In genomic region chr1:21299007-21299406, GRCh38 we compare ENCODE assay signal across 11 cellular contexts. TPM values are rescaled to one million over a fixed set of nuclear protein-coding genes. Genes with fewer than 3 reads are reported as not detected.
DNase-seq lines count a peak whose midpoint lies in the region; ATAC-seq, FAIRE-seq and TF ChIP-seq lines count a peak whose summit lies in the region.
"Had no signal": no experiment of that assay in that cellular context is flagged by ENCODE, and none has a peak within 500 bp of the region (broad histone marks: within the 10 kb centered on the region; RNA-seq: fewer than 3 reads in every experiment).

No MANE protein-coding gene starts in this region.

- POLR2A ChIA-PET in activated CD4-positive, alpha-beta T cell treated with anti-CD3 and anti-CD28 coated beads, Interleukin-2, amount 10 ng/mL, durations not matched to agents 7 days and 5 days (lab: Charles Lee): no interaction called here

- H4K20me1 ChIP-seq in neural progenitor cell (ENCODE audit: low read depth): peaks cover 20% of the 10 kb centered on the region

- intact Hi-C loops in kidney (cut with DNase I): no loop called here

- CTCF ChIA-PET in activated CD4-positive, alpha-beta T cell treated with anti-CD3 and anti-CD28 coated beads, Interleukin-2, amount 10 ng/mL, durations not matched to agents 7 days and 5 days (lab: Charles Lee): interaction anchor here (1.3 to 2.2 kb wide), 8 partner anchors 12 to 84 kb away, joined by 3 to 9 read pairs (median 5); no protein-coding TSS in a partner anchor

- peaks cover 10% of the 10 kb centered on the region for H3K36me3 Mint-ChIP-seq in activated CD4-positive, alpha-beta T cell treated with anti-CD3 and anti-CD28 coated beads, Interleukin-2, amount 10 ng/mL, durations not matched to agents 7 days and 5 days (ENCODE audit: low read depth)
- H3K36me3 Mint-ChIP-seq in activated naive CD8-positive, alpha-beta T cell treated with anti-CD3 and anti-CD28 coated beads for 36 hours: peaks cover 21% of the 10 kb centered on the region
- H3K36me3 Mint-ChIP-seq in neural progenitor cell: no peaks in the 10 kb centered on the region

- no peak overlapping the region for H3K4me3 ChIP-seq in neural progenitor cell
- no peak overlapping the region for H3K4me3 ChIP-seq in kidney (ENCODE audit: low read length in 2 of 2)
- H3K4me3 ChIP-seq: ascending aorta, GM23248, tibial artery had no signal

- H3K4me1 ChIP-seq in neural progenitor cell: no peaks in the 10 kb centered on the region
- peaks cover 0 to 7% of the 10 kb centered on the region in 2 donors for H3K4me1 ChIP-seq in kidney (ENCODE audit: control insufficient read depth in 1 of 2, insufficient read depth in 1 of 2, low read depth in 1 of 2, low read length in 2 of 2)

- H3K36me3 ChIP-seq in neural progenitor cell: no peaks in the 10 kb centered on the region
- no peaks in the 10 kb centered on the region for H3K36me3 ChIP-seq in kidney (ENCODE audit: control insufficient read depth in 1 of 2, insufficient read depth in 2 of 2, low read length in 2 of 2)
- H3K36me3 ChIP-seq: ascending aorta, tibial artery had no signal

- H3K27me3 ChIP-seq in neural progenitor cell: no peaks in the 10 kb centered on the region
- H3K27me3 ChIP-seq: ascending aorta, tibial artery had no signal

- H3K9ac ChIP-seq in neural progenitor cell (no peak overlapping the region), kidney (ENCODE audit: low read length in 2 of 2) (no peak overlapping the region)
- H3K9ac ChIP-seq: GM23248 had no signal

- H3K9me3 ChIP-seq in neural progenitor cell (ENCODE audit: low read depth) (no peaks in the 10 kb centered on the region), kidney (ENCODE audit: control insufficient read depth in 1 of 2, low read length in 2 of 2) (no peaks in the 10 kb centered on the region)
- H3K9me3 ChIP-seq: ascending aorta, tibial artery had no signal

- no peak for DNase-seq in activated CD4-positive, alpha-beta T cell treated with anti-CD3 and anti-CD28 coated beads, Interleukin-2, amount 10 ng/mL, durations not matched to agents 7 days and 5 days
- DNase-seq in activated CD4-positive, alpha-beta T cell treated with anti-CD3 and anti-CD28 coated beads for 4 hours: no peak
- DNase-seq in NCI-H2196 treated with DMSO at 0.1 percent for 48 hours (lab: John Stamatoyannopoulos, UW; ENCODE audit: unreplicated experiment) (peak; percentile 22), neural progenitor cell (ENCODE audit: low spot score) (no peak), kidney (no peak)
- DNase-seq in activated naive CD8-positive, alpha-beta T cell treated with anti-CD3 and anti-CD28 coated beads for 36 hours: no peak
- DNase-seq: GM23248, tibial artery had no signal

- peak overlapping the region; percentile 80 for H3K27ac Mint-ChIP-seq in activated CD4-positive, alpha-beta T cell treated with anti-CD3 and anti-CD28 coated beads, Interleukin-2, amount 10 ng/mL, durations not matched to agents 7 days and 5 days
- H3K27ac Mint-ChIP-seq in activated naive CD8-positive, alpha-beta T cell treated with anti-CD3 and anti-CD28 coated beads for 36 hours: peak overlapping the region; percentile 47
- no peak overlapping the region for H3K27ac Mint-ChIP-seq in neural progenitor cell

- no peaks in the 10 kb centered on the region for H3K27me3 Mint-ChIP-seq in activated CD4-positive, alpha-beta T cell treated with anti-CD3 and anti-CD28 coated beads, Interleukin-2, amount 10 ng/mL, durations not matched to agents 7 days and 5 days
- H3K27me3 Mint-ChIP-seq in activated naive CD8-positive, alpha-beta T cell treated with anti-CD3 and anti-CD28 coated beads for 36 hours: no peaks in the 10 kb centered on the region
- H3K27me3 Mint-ChIP-seq in neural progenitor cell (ENCODE audit: insufficient read depth, low read depth): peaks cover 2% of the 10 kb centered on the region

- no peak overlapping the region for H3K27ac ChIP-seq in neural progenitor cell
- no peak overlapping the region for H3K27ac ChIP-seq in kidney (ENCODE audit: low read depth in 2 of 2, low read length in 2 of 2)
- H3K27ac ChIP-seq: GM23248 had no signal

- TF ChIP-seq CTCF in neural progenitor cell (IDR thresholded peaks at IDR 0.05) (no peak), kidney (IDR thresholded peaks at IDR 0.05; ENCODE audit: borderline replicate concordance, extremely low read depth, insufficient read depth) (no peak)

- no peaks in the 10 kb centered on the region for H3K79me2 ChIP-seq in neural progenitor cell (ENCODE audit: low read depth)

- peaks cover 78% of the 10 kb centered on the region for H3K4me1 Mint-ChIP-seq in activated CD4-positive, alpha-beta T cell treated with anti-CD3 and anti-CD28 coated beads, Interleukin-2, amount 10 ng/mL, durations not matched to agents 7 days and 5 days
- H3K4me1 Mint-ChIP-seq in activated naive CD8-positive, alpha-beta T cell treated with anti-CD3 and anti-CD28 coated beads for 36 hours: peaks cover 74% of the 10 kb centered on the region
- peaks cover 31% of the 10 kb centered on the region for H3K4me1 Mint-ChIP-seq in neural progenitor cell

- no peaks in the 10 kb centered on the region for H3K9me3 Mint-ChIP-seq in activated CD4-positive, alpha-beta T cell treated with anti-CD3 and anti-CD28 coated beads, Interleukin-2, amount 10 ng/mL, durations not matched to agents 7 days and 5 days
- no peaks in the 10 kb centered on the region for H3K9me3 Mint-ChIP-seq in activated naive CD8-positive, alpha-beta T cell treated with anti-CD3 and anti-CD28 coated beads for 36 hours
- H3K9me3 Mint-ChIP-seq in neural progenitor cell: no peaks in the 10 kb centered on the region

- ATAC-seq in HG03460 (IDR thresholded peaks at IDR 0.05; ENCODE audit: unreplicated experiment) (no peak), GM21360 (IDR thresholded peaks at IDR 0.05; ENCODE audit: unreplicated experiment) (no peak)

- no peak for FAIRE-seq in kidney (lab: Jason Lieb, UNC)

- H3F3A ChIP-seq in neural progenitor cell (ENCODE audit: low read depth): no peaks in the 10 kb centered on the region

- H2AFZ ChIP-seq in neural progenitor cell (replicated peaks): no peak overlapping the region
- H2AFZ ChIP-seq: GM23248 had no signal

- no peak overlapping the region for H3K4me2 ChIP-seq in neural progenitor cell

- no peak overlapping the region for H3K4me3 Mint-ChIP-seq in activated CD4-positive, alpha-beta T cell treated with anti-CD3 and anti-CD28 coated beads, Interleukin-2, amount 10 ng/mL, durations not matched to agents 7 days and 5 days
- H3K4me3 Mint-ChIP-seq in activated naive CD8-positive, alpha-beta T cell treated with anti-CD3 and anti-CD28 coated beads for 36 hours: no peak overlapping the region
- peak overlapping the region; percentile 38 for H3K4me3 Mint-ChIP-seq in neural progenitor cell

RNA-seq across cellular contexts. Expression of gene ECE1, which starts 8.7 kb away (rescaled TPM):
- total RNA-seq in activated CD4-positive, alpha-beta T cell treated with anti-CD3 and anti-CD28 coated beads, Interleukin-2, amount 10 ng/mL, durations not matched to agents 7 days and 5 days: 100 to 1,000 TPM; 101 to 107 TPM
- total RNA-seq in activated naive CD8-positive, alpha-beta T cell treated with anti-CD3 and anti-CD28 coated beads for 36 hours: 100 to 1,000 TPM in 1 of 2 experiments, 10 to 100 TPM in 1; 95.6 to 101 TPM
- total RNA-seq in neural progenitor cell (ENCODE audit: low replicate concordance) (12.5 and 15.2 TPM in 2 replicates), kidney (128 TPM)
- polyA plus RNA-seq in kidney (ENCODE audit: insufficient read depth, low read depth, low replicate concordance): 30.8 TPM
